ENCODE assay signal across 22 cellular contexts in genomic region chrX:130260316-130260715, GRCh38. TPM values are rescaled to one million over a fixed set of nuclear protein-coding genes. Genes with fewer than 3 reads are reported as not detected.
DNase-seq lines count a peak whose midpoint lies in the region; ATAC-seq, FAIRE-seq and TF ChIP-seq lines count a peak whose summit lies in the region.
"Had no signal": no experiment of that assay in that cellular context is flagged by ENCODE, and none has a peak within 500 bp of the region (broad histone marks: within the 10 kb centered on the region; RNA-seq: fewer than 3 reads in every experiment).

No MANE protein-coding gene starts in this region.

- POLR2A ChIA-PET in HEK293 (lab: Yijun Ruan, JAX), result no interaction called here
- POLR2A ChIA-PET in activated CD4-positive, alpha-beta memory T cell treated with anti-CD3 and anti-CD28 coated beads, Interleukin-2, amount 10 ng/mL, durations not matched to agents 7 days and 5 days (lab: Charles Lee), result no interaction called here

- peaks cover 41% of the 10 kb centered on the region for H3K79me2 ChIP-seq in astrocyte (ENCODE audit: insufficient read depth, low read length)

- no peaks in the 10 kb centered on the region for H3K4me1 Mint-ChIP-seq in astrocyte (ENCODE audit: low read depth, unreplicated experiment)
- peaks cover 11% of the 10 kb centered on the region for H3K4me1 Mint-ChIP-seq in activated CD4-positive, alpha-beta memory T cell treated with anti-CD3 and anti-CD28 coated beads, Interleukin-2, amount 10 ng/mL, durations not matched to agents 7 days and 5 days

- peaks cover 12% of the 10 kb centered on the region for H4K20me1 ChIP-seq in astrocyte (ENCODE audit: insufficient read depth, low read length)

- H3K4me3 ChIP-seq in AG09309 (ENCODE audit: control insufficient read depth, low read depth, low read length), result no peak overlapping the region
- H3K4me3 ChIP-seq in HEK293 (ENCODE audit: low read depth, low read length), result no peak overlapping the region
- H3K4me3 ChIP-seq in astrocyte (ENCODE audit: insufficient read depth, low read depth, low read length), result no peak overlapping the region
- H3K4me3 ChIP-seq: PC-9 had no signal

- H3K9me3 ChIP-seq in HEK293 (ENCODE audit: control insufficient read depth, insufficient read depth, low read depth, low read length), result no peaks in the 10 kb centered on the region
- H3K9me3 ChIP-seq in astrocyte (ENCODE audit: insufficient read depth, low read depth, low read length), result no peaks in the 10 kb centered on the region

- no peak overlapping the region for H3K27ac ChIP-seq in HEK293 (ENCODE audit: extremely low read depth, low read depth, low read length)
- no peak overlapping the region for H3K27ac ChIP-seq in astrocyte (ENCODE audit: low read depth, low read length)
- H3K27ac ChIP-seq: PC-9 had no signal

- H2AFZ ChIP-seq in astrocyte (ENCODE audit: low read depth, low read length), result no peak overlapping the region
- H2AFZ ChIP-seq: PC-9 had no signal

- H3K4me2 ChIP-seq in astrocyte (ENCODE audit: low read length), result no peak overlapping the region
- H3K4me2 ChIP-seq: PC-9 had no signal

- no peak overlapping the region for H3K9ac ChIP-seq in astrocyte (ENCODE audit: low read length)

- in situ Hi-C loops in KBM-7 (cut with MboI; ENCODE audit: low pct_unique_long_range_greater_than_20kb, low sequenced_read_pairs), result no loop called here

- peak; percentile 99 for FAIRE-seq in astrocyte (lab: Jason Lieb, UNC)
- FAIRE-seq: GM12891, HepG2 had no signal

- H3K4me1 ChIP-seq in HEK293 (ENCODE audit: control insufficient read depth, insufficient read depth, low read length) (no peaks in the 10 kb centered on the region), astrocyte (ENCODE audit: insufficient read depth, low read length) (no peaks in the 10 kb centered on the region)

- H3K9me3 Mint-ChIP-seq in astrocyte (ENCODE audit: unreplicated experiment), result no peaks in the 10 kb centered on the region
- no peaks in the 10 kb centered on the region for H3K9me3 Mint-ChIP-seq in activated CD4-positive, alpha-beta memory T cell treated with anti-CD3 and anti-CD28 coated beads, Interleukin-2, amount 10 ng/mL, durations not matched to agents 7 days and 5 days
- H3K9me3 Mint-ChIP-seq: CD4-positive, CD25-positive, alpha-beta regulatory T cell had no signal

- H3K27me3 Mint-ChIP-seq in astrocyte (ENCODE audit: low read depth, unreplicated experiment), result no peaks in the 10 kb centered on the region
- no peaks in the 10 kb centered on the region for H3K27me3 Mint-ChIP-seq in activated CD4-positive, alpha-beta memory T cell treated with anti-CD3 and anti-CD28 coated beads, Interleukin-2, amount 10 ng/mL, durations not matched to agents 7 days and 5 days
- H3K27me3 Mint-ChIP-seq: CD4-positive, CD25-positive, alpha-beta regulatory T cell had no signal

- TF ChIP-seq CTCF in AG09309 (IDR thresholded peaks at IDR 0.05; ENCODE audit: control insufficient read depth, insufficient read depth, low read depth, low read length, missing control alignments) (no peak), HEK293 (tag by site-specific recombination; IDR thresholded peaks at IDR 0.05) (no peak), astrocyte (IDR thresholded peaks at IDR 0.05; ENCODE audit: insufficient read depth, low read depth, low read length) (no peak)

- no peaks in the 10 kb centered on the region for H3K36me3 Mint-ChIP-seq in astrocyte (ENCODE audit: low read depth, unreplicated experiment)
- peaks cover 17% of the 10 kb centered on the region for H3K36me3 Mint-ChIP-seq in activated CD4-positive, alpha-beta memory T cell treated with anti-CD3 and anti-CD28 coated beads, Interleukin-2, amount 10 ng/mL, durations not matched to agents 7 days and 5 days (ENCODE audit: low read depth)
- H3K36me3 Mint-ChIP-seq: CD4-positive, CD25-positive, alpha-beta regulatory T cell had no signal

- H3K36me3 ChIP-seq in HEK293 (ENCODE audit: control insufficient read depth in 2 of 2, insufficient read depth in 1 of 2, low read length in 2 of 2) (peaks cover 0 to 10% of the 10 kb centered on the region in 2 experiments; a peak in 2 of 3 replicates), astrocyte (ENCODE audit: insufficient read depth, low read length) (no peaks in the 10 kb centered on the region)

- no peak for ATAC-seq in GM21381 (IDR thresholded peaks at IDR 0.05; ENCODE audit: unreplicated experiment)
- ATAC-seq: HepG2, Right ventricle myocardium inferior, SK-N-SH treated with all-trans-retinoic acid at 6 μM for 48 hours had no signal

- H3K4me3 Mint-ChIP-seq in astrocyte (ENCODE audit: unreplicated experiment), result no peak overlapping the region
- no peak overlapping the region for H3K4me3 Mint-ChIP-seq in activated CD4-positive, alpha-beta memory T cell treated with anti-CD3 and anti-CD28 coated beads, Interleukin-2, amount 10 ng/mL, durations not matched to agents 7 days and 5 days
- H3K4me3 Mint-ChIP-seq: CD4-positive, CD25-positive, alpha-beta regulatory T cell had no signal

- CTCF ChIA-PET in HEK293 (lab: Yijun Ruan, JAX), result interaction anchor here (0.8 kb wide), 1 partner anchor 38 kb away, joined by 4 read pairs; no protein-coding TSS in a partner anchor
- CTCF ChIA-PET in activated CD4-positive, alpha-beta memory T cell treated with anti-CD3 and anti-CD28 coated beads, Interleukin-2, amount 10 ng/mL, durations not matched to agents 7 days and 5 days (lab: Charles Lee), result no interaction called here

- no peaks in the 10 kb centered on the region for H3K27me3 ChIP-seq in astrocyte (ENCODE audit: insufficient read depth, low read length)

- no peak overlapping the region for H3K27ac Mint-ChIP-seq in astrocyte (ENCODE audit: unreplicated experiment)
- no peak overlapping the region for H3K27ac Mint-ChIP-seq in activated CD4-positive, alpha-beta memory T cell treated with anti-CD3 and anti-CD28 coated beads, Interleukin-2, amount 10 ng/mL, durations not matched to agents 7 days and 5 days
- H3K27ac Mint-ChIP-seq: CD4-positive, CD25-positive, alpha-beta regulatory T cell had no signal

- DNase-seq in AG09309 (ENCODE audit: low read depth), result peak; percentile 3
- peak; percentile 63 for DNase-seq in astrocyte (ENCODE audit: low read depth)
- DNase-seq in iris pigment epithelial cell (ENCODE audit: low read depth), result peak; percentile 44
- no peak for DNase-seq in MV-4-11 (lab: John Stamatoyannopoulos, UW)
- no peak for DNase-seq in activated CD4-positive, alpha-beta memory T cell treated with anti-CD3 and anti-CD28 coated beads, Interleukin-2, amount 10 ng/mL, durations not matched to agents 7 days and 5 days
- no peak for DNase-seq in KBM-7
- DNase-seq: AML-193; CD4-positive, CD25-positive, alpha-beta regulatory T cell; DMS79 treated with DMSO at 0.1 percent for 48 hours; GOT3; Kasumi-1; NCI-H1417; NCI-H2029; NCI-H226; NCI-H526 treated with DMSO at 0.1 percent for 48 hours; PC-9 had no signal

TF ChIP-seq in HEK293, 187 proteins besides CTCF, POLR2A, EP300 and RAD21:
- TF ChIP-seq IKZF3 (tag by site-specific recombination; IDR thresholded peaks at IDR 0.05) (no peak), ZNF629 (tag by site-specific recombination; IDR thresholded peaks at IDR 0.05) (0 out of 2 replicates have a peak, but pooled peaks have one; percentile 28), SP7 (tag by site-specific recombination; IDR thresholded peaks at IDR 0.05) (peak; percentile 21; the same call in 1 of the 2 replicates)

RNA-seq across cellular contexts. Expression of gene ZNF280C, which starts 8.4 kb away (rescaled TPM):
- total RNA-seq in astrocyte, result 7.3 and 7.8 TPM in 2 replicates
- 1 to 10 TPM; 5.1 to 6.7 TPM for total RNA-seq in activated CD4-positive, alpha-beta memory T cell treated with anti-CD3 and anti-CD28 coated beads, Interleukin-2, amount 10 ng/mL, durations not matched to agents 7 days and 5 days

Comparison
In these comparisons a context has a peak if more than half of its experiments do, and no peak if none do; other contexts are left out.
1. DNase-seq: peak in AG09309 (single experiment), astrocyte (single experiment) and iris pigment epithelial cell (single experiment); none in MV-4-11 (single experiment), activated CD4-positive, alpha-beta memory T cell treated with anti-CD3 and anti-CD28 coated beads, Interleukin-2, amount 10 ng/mL, durations not matched to agents 7 days and 5 days (single experiment) and KBM-7 (single experiment).